ENCODE assay signal across 1 cellular context in the genomic region with DNA sequence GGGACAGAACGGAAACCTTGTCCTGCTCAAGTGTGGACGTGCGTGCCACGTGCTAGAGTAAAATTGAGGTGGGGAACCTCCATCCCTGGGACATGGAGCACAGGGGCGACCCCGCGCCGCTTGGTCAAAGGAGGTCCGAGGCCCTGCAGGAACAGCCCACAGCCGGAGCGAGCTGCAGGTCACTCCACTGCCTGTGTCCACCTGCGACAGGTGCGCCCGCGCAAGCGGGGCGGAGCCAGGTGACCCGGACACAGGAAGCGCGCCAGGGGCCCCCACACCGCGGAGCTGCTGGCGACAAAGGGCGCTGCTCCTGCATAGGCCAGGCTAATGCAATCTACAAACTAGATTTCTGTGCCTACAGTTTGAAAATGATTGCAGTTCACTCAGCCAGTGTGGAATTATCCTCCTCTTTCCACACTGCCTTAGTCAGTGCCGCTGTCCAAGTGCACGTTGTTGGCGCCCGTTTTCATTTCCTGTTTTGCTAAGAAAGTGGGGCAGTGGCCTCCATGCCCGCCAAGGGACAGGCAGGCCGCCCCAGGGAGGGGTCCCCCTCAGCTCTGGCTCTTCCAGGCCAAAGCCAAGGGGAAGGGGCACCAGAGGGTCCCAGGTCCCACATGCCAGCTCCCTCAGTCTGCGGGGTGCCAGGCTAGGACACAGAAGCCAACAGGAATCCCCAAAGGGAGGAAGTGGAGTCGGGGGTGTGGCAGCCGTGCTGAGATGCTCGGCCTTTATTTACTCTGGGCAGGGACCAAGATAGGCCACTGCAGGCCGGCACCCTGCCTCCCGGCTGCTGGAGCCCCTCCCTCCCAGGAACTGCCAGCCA.
TF ChIP-seq lines count a peak whose summit lies in the region.

No MANE protein-coding gene starts in this region.

TF ChIP-seq in K562, 482 proteins besides CTCF, POLR2A, EP300 and RAD21 (continued from another document and continues in another):
- TF ChIP-seq, protein P1, sequence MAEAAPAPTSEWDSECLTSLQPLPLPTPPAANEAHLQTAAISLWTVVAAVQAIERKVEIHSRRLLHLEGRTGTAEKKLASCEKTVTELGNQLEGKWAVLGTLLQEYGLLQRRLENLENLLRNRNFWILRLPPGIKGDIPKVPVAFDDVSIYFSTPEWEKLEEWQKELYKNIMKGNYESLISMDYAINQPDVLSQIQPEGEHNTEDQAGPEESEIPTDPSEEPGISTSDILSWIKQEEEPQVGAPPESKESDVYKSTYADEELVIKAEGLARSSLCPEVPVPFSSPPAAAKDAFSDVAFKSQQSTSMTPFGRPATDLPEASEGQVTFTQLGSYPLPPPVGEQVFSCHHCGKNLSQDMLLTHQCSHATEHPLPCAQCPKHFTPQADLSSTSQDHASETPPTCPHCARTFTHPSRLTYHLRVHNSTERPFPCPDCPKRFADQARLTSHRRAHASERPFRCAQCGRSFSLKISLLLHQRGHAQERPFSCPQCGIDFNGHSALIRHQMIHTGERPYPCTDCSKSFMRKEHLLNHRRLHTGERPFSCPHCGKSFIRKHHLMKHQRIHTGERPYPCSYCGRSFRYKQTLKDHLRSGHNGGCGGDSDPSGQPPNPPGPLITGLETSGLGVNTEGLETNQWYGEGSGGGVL (CRISPR knock-in tag; IDR thresholded peaks at IDR 0.05), result no peak
- TF ChIP-seq JUN (IDR thresholded peaks at IDR 0.05; ENCODE audit: borderline replicate concordance, low read depth, low read length) (no peak), JUN (CRISPR knock-in tag; IDR thresholded peaks at IDR 0.05; ENCODE audit: borderline replicate concordance) (no peak; the same call in 1 of the 2 replicates), E2F3 (CRISPR knock-in tag; IDR thresholded peaks at IDR 0.05) (peak; percentile 45; the same call in 1 of the 2 replicates), HMG20A (CRISPR knock-in tag; conservative IDR thresholded peaks at IDR 0.05) (no peak), EP400 (IDR thresholded peaks at IDR 0.05) (peak; percentile 84), CBX8 (IDR thresholded peaks at IDR 0.05; ENCODE audit: borderline replicate concordance, extremely low read depth, low read depth, low read length, poor library complexity, severe bottlenecking) (no peak), NCOA2 (IDR thresholded peaks at IDR 0.05; ENCODE audit: partially characterized antibody in 2 of 2) (no peak), ILF3 (IDR thresholded peaks at IDR 0.05; ENCODE audit: borderline replicate concordance) (peak; percentile 37; the same call in 1 of the 2 replicates), FOXP1 (CRISPR knock-in tag; IDR thresholded peaks at IDR 0.05) (no peak), IRF2 (CRISPR knock-in tag; IDR thresholded peaks at IDR 0.05) (no peak), ARID1B (IDR thresholded peaks at IDR 0.05) (no peak), EGR1 (conservative IDR thresholded peaks at IDR 0.05) (peak; percentile 0; the same call in 1 of the 2 replicates), ZNF644 (tag; IDR thresholded peaks at IDR 0.05; ENCODE audit: low read depth) (no peak), PRPF4 (IDR thresholded peaks at IDR 0.05; ENCODE audit: insufficient read depth, low read depth, low read length, poor library complexity, severe bottlenecking) (no peak), HMG20B (CRISPR knock-in tag; IDR thresholded peaks at IDR 0.05) (no peak), TFAM (CRISPR knock-in tag; conservative IDR thresholded peaks at IDR 0.05) (no peak), SMAD1 (IDR thresholded peaks at IDR 0.05; ENCODE audit: low read depth, low read length, partially characterized antibody) (no peak), CCNT2 (IDR thresholded peaks at IDR 0.05; ENCODE audit: borderline replicate concordance, extremely low read depth, insufficient read length, low read depth, low read length) (peak; percentile 53), PHTF2 (CRISPR knock-in tag; IDR thresholded peaks at IDR 0.05) (no peak), BRF1 (IDR thresholded peaks at IDR 0.05; ENCODE audit: borderline replicate concordance, extremely low read depth, insufficient read length) (no peak), MTF1 (CRISPR knock-in tag; IDR thresholded peaks at IDR 0.05; ENCODE audit: borderline replicate concordance) (no peak), XRCC4 (IDR thresholded peaks at IDR 0.05; ENCODE audit: extremely low read depth, insufficient read depth, insufficient read length) (no peak), TCF7L2 (IDR thresholded peaks at IDR 0.05; ENCODE audit: low read depth, low read length) (no peak)
- TF ChIP-seq, protein P2, sequence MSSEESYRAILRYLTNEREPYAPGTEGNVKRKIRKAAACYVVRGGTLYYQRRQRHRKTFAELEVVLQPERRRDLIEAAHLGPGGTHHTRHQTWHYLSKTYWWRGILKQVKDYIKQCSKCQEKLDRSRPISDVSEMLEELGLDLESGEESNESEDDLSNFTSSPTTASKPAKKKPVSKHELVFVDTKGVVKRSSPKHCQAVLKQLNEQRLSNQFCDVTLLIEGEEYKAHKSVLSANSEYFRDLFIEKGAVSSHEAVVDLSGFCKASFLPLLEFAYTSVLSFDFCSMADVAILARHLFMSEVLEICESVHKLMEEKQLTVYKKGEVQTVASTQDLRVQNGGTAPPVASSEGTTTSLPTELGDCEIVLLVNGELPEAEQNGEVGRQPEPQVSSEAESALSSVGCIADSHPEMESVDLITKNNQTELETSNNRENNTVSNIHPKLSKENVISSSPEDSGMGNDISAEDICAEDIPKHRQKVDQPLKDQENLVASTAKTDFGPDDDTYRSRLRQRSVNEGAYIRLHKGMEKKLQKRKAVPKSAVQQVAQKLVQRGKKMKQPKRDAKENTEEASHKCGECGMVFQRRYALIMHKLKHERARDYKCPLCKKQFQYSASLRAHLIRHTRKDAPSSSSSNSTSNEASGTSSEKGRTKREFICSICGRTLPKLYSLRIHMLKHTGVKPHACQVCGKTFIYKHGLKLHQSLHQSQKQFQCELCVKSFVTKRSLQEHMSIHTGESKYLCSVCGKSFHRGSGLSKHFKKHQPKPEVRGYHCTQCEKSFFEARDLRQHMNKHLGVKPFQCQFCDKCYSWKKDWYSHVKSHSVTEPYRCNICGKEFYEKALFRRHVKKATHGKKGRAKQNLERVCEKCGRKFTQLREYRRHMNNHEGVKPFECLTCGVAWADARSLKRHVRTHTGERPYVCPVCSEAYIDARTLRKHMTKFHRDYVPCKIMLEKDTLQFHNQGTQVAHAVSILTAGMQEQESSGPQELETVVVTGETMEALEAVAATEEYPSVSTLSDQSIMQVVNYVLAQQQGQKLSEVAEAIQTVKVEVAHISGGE (CRISPR knock-in tag; IDR thresholded peaks at IDR 0.05), result 0 out of 6 replicates have a peak, but pooled peaks of 1 of the 3 experiments have one; percentile 46
- TF ChIP-seq, protein P3, sequence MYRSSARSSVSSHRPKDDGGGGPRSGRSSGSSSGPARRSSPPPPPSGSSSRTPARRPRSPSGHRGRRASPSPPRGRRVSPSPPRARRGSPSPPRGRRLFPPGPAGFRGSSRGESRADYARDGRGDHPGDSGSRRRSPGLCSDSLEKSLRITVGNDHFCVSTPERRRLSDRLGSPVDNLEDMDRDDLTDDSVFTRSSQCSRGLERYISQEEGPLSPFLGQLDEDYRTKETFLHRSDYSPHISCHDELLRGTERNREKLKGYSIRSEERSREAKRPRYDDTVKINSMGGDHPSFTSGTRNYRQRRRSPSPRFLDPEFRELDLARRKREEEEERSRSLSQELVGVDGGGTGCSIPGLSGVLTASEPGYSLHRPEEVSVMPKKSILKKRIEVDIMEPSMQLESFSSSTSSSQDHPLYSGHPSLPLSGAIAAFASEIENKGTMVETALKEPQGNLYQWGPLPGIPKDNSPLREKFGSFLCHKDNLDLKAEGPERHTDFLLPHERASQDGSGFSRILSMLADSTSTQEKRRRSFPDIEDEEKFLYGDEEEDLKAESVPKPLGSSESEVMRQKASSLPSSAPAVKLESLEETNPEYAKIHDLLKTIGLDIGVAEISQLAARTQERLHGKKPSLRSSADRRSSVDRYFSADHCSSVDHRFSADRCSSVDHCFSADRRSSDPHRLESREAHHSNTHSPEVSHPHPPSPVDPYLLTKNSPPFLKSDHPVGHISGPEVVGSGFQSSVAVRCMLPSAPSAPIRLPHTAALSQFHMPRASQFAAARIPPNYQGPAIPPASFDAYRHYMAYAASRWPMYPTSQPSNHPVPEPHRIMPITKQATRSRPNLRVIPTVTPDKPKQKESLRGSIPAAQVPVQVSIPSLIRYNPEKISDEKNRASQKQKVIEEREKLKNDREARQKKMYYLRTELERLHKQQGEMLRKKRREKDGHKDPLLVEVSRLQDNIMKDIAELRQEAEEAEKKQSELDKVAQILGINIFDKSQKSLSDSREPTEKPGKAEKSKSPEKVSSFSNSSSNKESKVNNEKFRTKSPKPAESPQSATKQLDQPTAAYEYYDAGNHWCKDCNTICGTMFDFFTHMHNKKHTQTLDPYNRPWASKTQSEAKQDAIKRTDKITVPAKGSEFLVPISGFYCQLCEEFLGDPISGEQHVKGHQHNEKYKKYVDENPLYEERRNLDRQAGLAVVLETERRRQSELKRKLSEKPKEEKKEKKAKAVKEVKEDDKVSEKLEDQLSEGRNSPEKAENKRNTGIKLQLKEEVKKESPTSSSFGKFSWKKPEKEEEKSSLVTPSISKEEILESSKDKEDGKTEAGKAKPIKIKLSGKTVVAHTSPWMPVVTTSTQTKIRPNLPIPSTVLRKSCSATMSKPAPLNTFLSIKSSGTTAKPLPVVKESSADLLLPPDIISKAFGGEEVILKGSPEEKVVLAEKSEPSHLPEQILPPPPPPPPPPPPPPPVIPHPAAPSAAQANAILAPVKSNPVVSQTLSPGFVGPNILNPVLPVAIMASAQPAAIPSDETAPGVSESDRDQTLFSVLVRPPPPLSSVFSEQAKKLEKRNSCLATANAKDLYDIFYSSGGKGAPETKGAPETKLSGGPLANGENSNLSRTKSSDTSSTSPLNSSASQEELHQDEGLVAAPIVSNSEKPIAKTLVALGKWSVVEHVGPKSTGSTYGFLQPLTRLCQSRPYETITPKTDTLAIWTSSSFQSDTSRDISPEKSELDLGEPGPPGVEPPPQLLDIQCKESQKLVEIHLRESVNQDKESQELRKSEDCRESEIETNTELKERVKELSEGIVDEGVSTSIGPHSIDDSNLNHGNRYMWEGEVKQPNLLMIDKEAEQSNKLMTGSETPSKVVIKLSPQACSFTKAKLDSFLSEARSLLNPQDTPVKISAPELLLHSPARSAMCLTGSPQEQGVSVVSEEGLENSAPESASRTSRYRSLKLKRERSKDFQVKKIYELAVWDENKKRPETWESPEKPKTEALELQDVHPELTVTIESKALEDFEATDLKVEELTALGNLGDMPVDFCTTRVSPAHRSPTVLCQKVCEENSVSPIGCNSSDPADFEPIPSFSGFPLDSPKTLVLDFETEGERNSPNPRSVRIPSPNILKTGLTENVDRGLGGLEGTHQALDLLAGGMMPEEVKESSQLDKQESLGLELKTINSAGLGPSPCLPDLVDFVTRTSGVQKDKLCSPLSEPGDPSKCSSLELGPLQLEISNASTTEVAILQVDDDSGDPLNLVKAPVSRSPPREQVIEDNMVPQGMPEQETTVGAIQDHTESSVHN (IDR thresholded peaks at IDR 0.05; ENCODE audit: borderline replicate concordance in 1 of 2, low read depth in 1 of 2), result no peak
- TF ChIP-seq, protein P4, sequence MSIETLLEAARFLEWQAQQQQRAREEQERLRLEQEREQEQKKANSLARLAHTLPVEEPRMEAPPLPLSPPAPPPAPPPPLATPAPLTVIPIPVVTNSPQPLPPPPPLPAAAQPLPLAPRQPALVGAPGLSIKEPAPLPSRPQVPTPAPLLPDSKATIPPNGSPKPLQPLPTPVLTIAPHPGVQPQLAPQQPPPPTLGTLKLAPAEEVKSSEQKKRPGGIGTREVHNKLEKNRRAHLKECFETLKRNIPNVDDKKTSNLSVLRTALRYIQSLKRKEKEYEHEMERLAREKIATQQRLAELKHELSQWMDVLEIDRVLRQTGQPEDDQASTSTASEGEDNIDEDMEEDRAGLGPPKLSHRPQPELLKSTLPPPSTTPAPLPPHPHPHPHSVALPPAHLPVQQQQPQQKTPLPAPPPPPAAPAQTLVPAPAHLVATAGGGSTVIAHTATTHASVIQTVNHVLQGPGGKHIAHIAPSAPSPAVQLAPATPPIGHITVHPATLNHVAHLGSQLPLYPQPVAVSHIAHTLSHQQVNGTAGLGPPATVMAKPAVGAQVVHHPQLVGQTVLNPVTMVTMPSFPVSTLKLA (conservative IDR thresholded peaks at IDR 0.05), result peak; percentile 66 to 85
- TF ChIP-seq, protein P5, sequence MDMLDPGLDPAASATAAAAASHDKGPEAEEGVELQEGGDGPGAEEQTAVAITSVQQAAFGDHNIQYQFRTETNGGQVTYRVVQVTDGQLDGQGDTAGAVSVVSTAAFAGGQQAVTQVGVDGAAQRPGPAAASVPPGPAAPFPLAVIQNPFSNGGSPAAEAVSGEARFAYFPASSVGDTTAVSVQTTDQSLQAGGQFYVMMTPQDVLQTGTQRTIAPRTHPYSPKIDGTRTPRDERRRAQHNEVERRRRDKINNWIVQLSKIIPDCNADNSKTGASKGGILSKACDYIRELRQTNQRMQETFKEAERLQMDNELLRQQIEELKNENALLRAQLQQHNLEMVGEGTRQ (CRISPR knock-in tag; IDR thresholded peaks at IDR 0.05), result no peak
